In genomic region chr9:126624912-126625311, GRCh38 we compare ENCODE assay signal across 16 cellular contexts. TPM values are rescaled to one million over a fixed set of nuclear protein-coding genes. Genes with fewer than 3 reads are reported as not detected.
A peak's percentile ranks its signal among the peaks of the same experiment; 100 is the strongest.
DNase-seq lines count a peak whose midpoint lies in the region; ATAC-seq and TF ChIP-seq lines count a peak whose summit lies in the region.
"Had no signal": no experiment of that assay in that cellular context is flagged by ENCODE, and none has a peak within 500 bp of the region (broad histone marks: within the 10 kb centered on the region; RNA-seq: fewer than 3 reads in every experiment).

No MANE protein-coding gene starts in this region.

- CTCF ChIA-PET in T-cell (lab: Charles Lee), result no interaction called here

- H3K9me3 ChIP-seq in hepatocyte (ENCODE audit: low read depth) (no peaks in the 10 kb centered on the region), MM.1S (replicated peaks; ENCODE audit: insufficient read depth, low read length) (no peaks in the 10 kb centered on the region)
- H3K9me3 ChIP-seq: esophagus squamous epithelium, uterus had no signal

- H3K36me3 ChIP-seq in hepatocyte (replicated peaks; ENCODE audit: insufficient read depth, low read depth), result no peaks in the 10 kb centered on the region
- no peaks in the 10 kb centered on the region for H3K36me3 ChIP-seq in MM.1S (replicated peaks; ENCODE audit: insufficient read depth, low read length)
- H3K36me3 ChIP-seq: esophagus squamous epithelium, uterus had no signal

- H3K36me3 Mint-ChIP-seq in activated T-cell treated with anti-CD3 and anti-CD28 coated beads, Interleukin-2, amount 50 U/mL, for 72 hours (ENCODE audit: insufficient read depth in 2 of 2), result no peaks in the 10 kb centered on the region
- H3K36me3 Mint-ChIP-seq in T-cell, result no peaks in the 10 kb centered on the region
- H3K36me3 Mint-ChIP-seq: activated naive CD8-positive, alpha-beta T cell treated with anti-CD3 and anti-CD28 coated beads, Interleukin-2, amount 10 ng/mL, durations not matched to agents 7 days and 5 days had no signal

- H3K27me3 Mint-ChIP-seq in activated T-cell treated with anti-CD3 and anti-CD28 coated beads, Interleukin-2, amount 50 U/mL, for 72 hours (ENCODE audit: low read depth), result peaks cover 88% of the 10 kb centered on the region
- H3K27me3 Mint-ChIP-seq in T-cell, result peaks cover 62 to 91% of the 10 kb centered on the region in 2 donors

- H3K27me3 ChIP-seq in hepatocyte, result peaks cover 100% of the 10 kb centered on the region
- peaks cover 99% of the 10 kb centered on the region for H3K27me3 ChIP-seq in MM.1S (replicated peaks; ENCODE audit: insufficient read depth, low read length)

- H3K27ac ChIP-seq in hepatocyte (no peak overlapping the region), MM.1S (ENCODE audit: low read length) (no peak overlapping the region)
- H3K27ac ChIP-seq: esophagus squamous epithelium, uterus had no signal

- no peaks in the 10 kb centered on the region for H4K20me1 ChIP-seq in hepatocyte (ENCODE audit: insufficient read depth, poor library complexity, severe bottlenecking)
- H4K20me1 ChIP-seq in MM.1S (ENCODE audit: insufficient read depth, low read length), result no peaks in the 10 kb centered on the region

- H3K79me2 ChIP-seq in hepatocyte, result no peaks in the 10 kb centered on the region
- no peaks in the 10 kb centered on the region for H3K79me2 ChIP-seq in MM.1S (ENCODE audit: low read length)

- H3K4me2 ChIP-seq in hepatocyte (no peak overlapping the region), MM.1S (ENCODE audit: low read depth, low read length) (no peak overlapping the region)

- peak overlapping the region; percentile 46 to 87 for H3K4me3 Mint-ChIP-seq in activated T-cell treated with anti-CD3 and anti-CD28 coated beads, Interleukin-2, amount 50 U/mL, for 72 hours
- peak overlapping the region; percentile 54 to 73 (median 57) for H3K4me3 Mint-ChIP-seq in T-cell

- H3K9ac ChIP-seq in MM.1S (ENCODE audit: low read length), result no peak overlapping the region

- ATAC-seq in activated T-cell treated with anti-CD3 and anti-CD28 coated beads, Interleukin-2, amount 50 U/mL, for 72 hours (replicated peaks in 1 of 2), result no peak
- no peak for ATAC-seq in T-cell (replicated peaks in 1 of 4)
- ATAC-seq in GM18505 (IDR thresholded peaks at IDR 0.05; ENCODE audit: unreplicated experiment), result no peak

- no peak for DNase-seq in activated T-cell treated with anti-CD3 and anti-CD28 coated beads, Interleukin-2, amount 50 U/mL, for 72 hours
- no peak for DNase-seq in activated T-cell treated with anti-CD3 and anti-CD28 coated beads for 4 hours
- no peak for DNase-seq in T-cell
- no peak for DNase-seq in hepatocyte (ENCODE audit: low spot score)
- peak; percentile 63 for DNase-seq in retina
- DNase-seq in MM.1S, result no peak
- DNase-seq in NCI-H510A treated with DMSO at 0.1 percent for 48 hours (lab: John Stamatoyannopoulos, UW), result no peak
- DNase-seq: COR-L47, esophagus squamous epithelium, glutamatergic neuron, NCI-H345, uterus had no signal

- H3K9me3 Mint-ChIP-seq in activated T-cell treated with anti-CD3 and anti-CD28 coated beads, Interleukin-2, amount 50 U/mL, for 72 hours, result no peaks in the 10 kb centered on the region
- H3K9me3 Mint-ChIP-seq in T-cell, result no peaks in the 10 kb centered on the region
- H3K9me3 Mint-ChIP-seq: activated naive CD8-positive, alpha-beta T cell treated with anti-CD3 and anti-CD28 coated beads, Interleukin-2, amount 10 ng/mL, durations not matched to agents 7 days and 5 days had no signal

- TF ChIP-seq CTCF in hepatocyte (IDR thresholded peaks at IDR 0.05; ENCODE audit: poor library complexity) (no peak), MM.1S (IDR thresholded peaks at IDR 0.05; ENCODE audit: low read length) (no peak)

- H3F3A ChIP-seq in MM.1S (ENCODE audit: insufficient read depth, low read length), result no peaks in the 10 kb centered on the region

- H2AFZ ChIP-seq in hepatocyte, result peak overlapping the region; percentile 40
- H2AFZ ChIP-seq in MM.1S (ENCODE audit: low read length), result no peak overlapping the region

- H3K4me3 ChIP-seq in hepatocyte (no peak overlapping the region), MM.1S (ENCODE audit: low read length) (no peak overlapping the region)

- H3K4me1 ChIP-seq in hepatocyte (ENCODE audit: insufficient read depth), result peaks cover 12% of the 10 kb centered on the region
- H3K4me1 ChIP-seq in MM.1S (ENCODE audit: low read length), result no peaks in the 10 kb centered on the region

- H3K27ac Mint-ChIP-seq in activated T-cell treated with anti-CD3 and anti-CD28 coated beads, Interleukin-2, amount 50 U/mL, for 72 hours, result no peak overlapping the region
- peak overlapping the region in 1 of 2 donors; percentile 52 for H3K27ac Mint-ChIP-seq in T-cell
- H3K27ac Mint-ChIP-seq: activated naive CD8-positive, alpha-beta T cell treated with anti-CD3 and anti-CD28 coated beads, Interleukin-2, amount 10 ng/mL, durations not matched to agents 7 days and 5 days had no signal

- POLR2A ChIA-PET in T-cell (lab: Charles Lee), result no interaction called here

- 7% methylated on average over 24 of the region's 27 CpGs for WGBS in hepatocyte (ENCODE audit: low lambda C conversion rate, missing lambda C conversion rate)

- peaks cover 15% of the 10 kb centered on the region for H3K4me1 Mint-ChIP-seq in activated T-cell treated with anti-CD3 and anti-CD28 coated beads, Interleukin-2, amount 50 U/mL, for 72 hours (ENCODE audit: low read depth)
- H3K4me1 Mint-ChIP-seq in T-cell, result peaks cover 7 to 15% (median 13%) of the 10 kb centered on the region in 3 donors

- TF ChIP-seq POLR2A in GM18505 (IDR thresholded peaks at IDR 0.05; ENCODE audit: borderline replicate concordance, extremely low read depth, insufficient read depth, insufficient read length), result no peak

- H3K9me2 ChIP-seq in hepatocyte (replicated peaks; ENCODE audit: insufficient read depth) (no peaks in the 10 kb centered on the region), MM.1S (replicated peaks; ENCODE audit: insufficient read depth, low read length) (no peaks in the 10 kb centered on the region)

RNA-seq across cellular contexts. Expression of gene LMX1B, which starts 11.2 kb away (rescaled TPM):
- total RNA-seq in activated T-cell treated with anti-CD3 and anti-CD28 coated beads, Interleukin-2, amount 50 U/mL, for 72 hours, result not detected
- total RNA-seq in T-cell (not detected), hepatocyte (0.24 TPM in 1 of 2 replicates, not detected in the other)
- polyA plus RNA-seq in hepatocyte, result 0.13 and 0.16 TPM in 2 replicates
- total RNA-seq: activated naive CD8-positive, alpha-beta T cell treated with anti-CD3 and anti-CD28 coated beads, Interleukin-2, amount 10 ng/mL, durations not matched to agents 7 days and 5 days; dermis blood vessel endothelial cell; renal cortical epithelial cell; uterus had no signal
